15 cellular contexts compared by ENCODE assay signal in the genomic region with DNA sequence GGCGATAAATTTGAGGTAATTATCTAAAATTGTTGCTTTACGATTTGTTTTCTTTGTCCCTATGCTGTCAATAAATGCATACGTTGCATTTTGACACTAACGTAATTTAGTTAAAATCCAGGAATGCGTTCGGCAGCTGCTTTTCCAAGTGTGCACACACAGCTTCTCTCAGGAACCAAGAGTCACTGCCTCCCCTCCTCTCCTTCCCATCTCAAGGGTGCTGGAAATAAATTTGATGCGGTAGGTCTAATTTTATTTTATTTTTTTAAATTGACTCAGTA.
A peak's percentile ranks its signal among the peaks of the same experiment; 100 is the strongest.
DNase-seq lines count a peak whose midpoint lies in the region; ATAC-seq and TF ChIP-seq lines count a peak whose summit lies in the region.
"Had no signal": no experiment of that assay in that cellular context is flagged by ENCODE, and none has a peak within 500 bp of the region (broad histone marks: within the 10 kb centered on the region; RNA-seq: fewer than 3 reads in every experiment).

No MANE protein-coding gene starts in this region.

- TF ChIP-seq CTCF in BE2C (IDR thresholded peaks at IDR 0.05; ENCODE audit: low read depth, low read length) = no peak

- no peaks in the 10 kb centered on the region for H3K27me3 Mint-ChIP-seq in activated T-cell treated with anti-CD3 and anti-CD28 coated beads, Interleukin-2, amount 50 U/mL, for 72 hours (ENCODE audit: low read depth)
- H3K27me3 Mint-ChIP-seq: activated CD4-positive, alpha-beta memory T cell treated with anti-CD3 and anti-CD28 coated beads for 36 hours had no signal

- no peaks in the 10 kb centered on the region for H3K9me3 Mint-ChIP-seq in activated T-cell treated with anti-CD3 and anti-CD28 coated beads, Interleukin-2, amount 50 U/mL, for 72 hours
- H3K9me3 Mint-ChIP-seq: activated CD4-positive, alpha-beta memory T cell treated with anti-CD3 and anti-CD28 coated beads for 36 hours; activated naive CD4-positive, alpha-beta T cell treated with anti-CD3 and anti-CD28 coated beads for 36 hours had no signal

- H3K36me3 ChIP-seq in BE2C (no peaks in the 10 kb centered on the region), SJCRH30 (no peaks in the 10 kb centered on the region)
- no peaks in the 10 kb centered on the region for H3K36me3 ChIP-seq in effector memory CD4-positive, alpha-beta T cell (ENCODE audit: control insufficient read depth, insufficient read depth, low read length)
- H3K36me3 ChIP-seq: ascending aorta, neutrophil, right atrium auricular region had no signal

- H3K4me1 Mint-ChIP-seq in activated T-cell treated with anti-CD3 and anti-CD28 coated beads, Interleukin-2, amount 50 U/mL, for 72 hours (ENCODE audit: low read depth) = no peaks in the 10 kb centered on the region
- H3K4me1 Mint-ChIP-seq: mesothelial cell of epicardium had no signal

- DNase-seq in BE2C (no peak), SJCRH30 (no peak), foreskin melanocyte (peak; percentile 9), retina (peak; percentile 37), DMS53 treated with DMSO at 0.1 percent for 48 hours (lab: John Stamatoyannopoulos, UW; ENCODE audit: unreplicated experiment) (no peak), SW480 (ENCODE audit: low spot score) (no peak)
- no peak for DNase-seq in activated T-cell treated with anti-CD3 and anti-CD28 coated beads, Interleukin-2, amount 50 U/mL, for 72 hours
- DNase-seq in effector memory CD4-positive, alpha-beta T cell = no peak
- DNase-seq: COR-L47 had no signal

- H3K9me3 ChIP-seq in BE2C (no peaks in the 10 kb centered on the region), SJCRH30 (replicated peaks) (no peaks in the 10 kb centered on the region)
- no peaks in the 10 kb centered on the region for H3K9me3 ChIP-seq in effector memory CD4-positive, alpha-beta T cell (ENCODE audit: control insufficient read depth, low read length)
- H3K9me3 ChIP-seq: ascending aorta, neutrophil, right atrium auricular region had no signal

- H3K27me3 ChIP-seq in BE2C (no peaks in the 10 kb centered on the region), SJCRH30 (no peaks in the 10 kb centered on the region)
- H3K27me3 ChIP-seq in effector memory CD4-positive, alpha-beta T cell (replicated peaks; ENCODE audit: control insufficient read depth, insufficient read depth, low read length, poor library complexity, severe bottlenecking) = no peaks in the 10 kb centered on the region
- H3K27me3 ChIP-seq: ascending aorta, neutrophil, right atrium auricular region had no signal

- H3K27ac Mint-ChIP-seq in activated T-cell treated with anti-CD3 and anti-CD28 coated beads, Interleukin-2, amount 50 U/mL, for 72 hours = no peak overlapping the region
- H3K27ac Mint-ChIP-seq: activated CD4-positive, alpha-beta memory T cell treated with anti-CD3 and anti-CD28 coated beads for 36 hours; activated naive CD4-positive, alpha-beta T cell treated with anti-CD3 and anti-CD28 coated beads for 36 hours; mesothelial cell of epicardium had no signal

- no peaks in the 10 kb centered on the region for H3K4me1 ChIP-seq in BE2C
- no peaks in the 10 kb centered on the region; the same call in 1 of the 2 replicates for H3K4me1 ChIP-seq in SJCRH30
- no peaks in the 10 kb centered on the region for H3K4me1 ChIP-seq in effector memory CD4-positive, alpha-beta T cell (ENCODE audit: control insufficient read depth, insufficient read depth, low read length, poor library complexity, severe bottlenecking)
- H3K4me1 ChIP-seq: ascending aorta, right atrium auricular region had no signal

- H3K36me3 Mint-ChIP-seq in activated T-cell treated with anti-CD3 and anti-CD28 coated beads, Interleukin-2, amount 50 U/mL, for 72 hours (ENCODE audit: insufficient read depth in 2 of 2) = no peaks in the 10 kb centered on the region
- H3K36me3 Mint-ChIP-seq: activated CD4-positive, alpha-beta memory T cell treated with anti-CD3 and anti-CD28 coated beads for 36 hours; mesothelial cell of epicardium had no signal

- peak overlapping the region; percentile 54 for H3K4me3 ChIP-seq in BE2C (ENCODE audit: low read depth, low read length)
- H3K4me3 ChIP-seq in SJCRH30 = peak overlapping the region; percentile 46
- no peak overlapping the region for H3K4me3 ChIP-seq in effector memory CD4-positive, alpha-beta T cell (ENCODE audit: insufficient read depth, low read depth, low read length, poor library complexity, severe bottlenecking)
- H3K4me3 ChIP-seq: ascending aorta, right atrium auricular region had no signal

- ATAC-seq in activated T-cell treated with anti-CD3 and anti-CD28 coated beads, Interleukin-2, amount 50 U/mL, for 72 hours (replicated peaks in 1 of 2) = no peak

- no peak overlapping the region for H3K4me3 Mint-ChIP-seq in activated T-cell treated with anti-CD3 and anti-CD28 coated beads, Interleukin-2, amount 50 U/mL, for 72 hours
- H3K4me3 Mint-ChIP-seq: activated CD4-positive, alpha-beta memory T cell treated with anti-CD3 and anti-CD28 coated beads for 36 hours; activated naive CD4-positive, alpha-beta T cell treated with anti-CD3 and anti-CD28 coated beads for 36 hours; mesothelial cell of epicardium had no signal

- H3K27ac ChIP-seq in SJCRH30 = peak overlapping the region; percentile 11; the same call in 1 of the 2 replicates
- H3K27ac ChIP-seq in effector memory CD4-positive, alpha-beta T cell (ENCODE audit: insufficient read depth, low read length, poor library complexity, severe bottlenecking) = no peak overlapping the region
- H3K27ac ChIP-seq: ascending aorta, neutrophil, right atrium auricular region had no signal

Comparison
In these comparisons a context has a peak if more than half of its experiments do, and no peak if none do; other contexts are left out.
1. DNase-seq: peak in foreskin melanocyte (single experiment) and retina (single experiment); none in BE2C (single experiment), SJCRH30 (0 of 2), DMS53 treated with DMSO at 0.1 percent for 48 hours (single experiment), activated T-cell treated with anti-CD3 and anti-CD28 coated beads, Interleukin-2, amount 50 U/mL, for 72 hours (0 of 2), SW480 (single experiment) and effector memory CD4-positive, alpha-beta T cell (0 of 3).